Comparison of ENCODE assay signal across 10 cellular contexts in genomic region chr10:16787361-16787791, GRCh38. TPM values are rescaled to one million over a fixed set of nuclear protein-coding genes. Genes with fewer than 3 reads are reported as not detected.
DNase-seq lines count a peak whose midpoint lies in the region; ATAC-seq, FAIRE-seq and TF ChIP-seq lines count a peak whose summit lies in the region.
"Had no signal": no experiment of that assay in that cellular context is flagged by ENCODE, and none has a peak within 500 bp of the region (broad histone marks: within the 10 kb centered on the region; RNA-seq: fewer than 3 reads in every experiment).

No MANE protein-coding gene starts in this region.

- TF ChIP-seq POLR2A in GM12892 (IDR thresholded peaks at IDR 0.05; ENCODE audit: low read depth, low read length) (no peak), lower leg skin (IDR thresholded peaks at IDR 0.05) (no peak), vagina (IDR thresholded peaks at IDR 0.05) (no peak)

- H3K36me3 ChIP-seq in vagina, result no peaks in the 10 kb centered on the region

- no peaks in the 10 kb centered on the region for H3K27me3 ChIP-seq in vagina

- WGBS in lower leg skin, 2 donors, result 91 to 95% methylated on average over 12 of the region's 12 CpGs

- intact Hi-C loops in lower leg skin (cut with DNase I; ENCODE audit: low total_unique reads) (no loop called here), vagina (cut with DNase I) (no loop called here)

- TF ChIP-seq CTCF in lower leg skin (IDR thresholded peaks at IDR 0.05) (no peak), vagina (IDR thresholded peaks at IDR 0.05) (no peak)

- H3K4me1 ChIP-seq in vagina, result no peaks in the 10 kb centered on the region

- peak; percentile 59 for ATAC-seq in HG03103 (IDR thresholded peaks at IDR 0.05; ENCODE audit: low read depth, unreplicated experiment)
- ATAC-seq: HCT116 had no signal

- no peak overlapping the region for H3K4me3 ChIP-seq in lower leg skin (ENCODE audit: low read depth, poor library complexity, severe bottlenecking)
- H3K4me3 ChIP-seq in vagina, result no peak overlapping the region

- FAIRE-seq in GM12892 (lab: Jason Lieb, UNC), result peak; percentile 53

- no peaks in the 10 kb centered on the region for H3K9me3 ChIP-seq in vagina

- no peak overlapping the region for H3K27ac ChIP-seq in vagina

- DNase-seq in GM12892 (ENCODE audit: insufficient read length) (no peak), dedifferentiated amniotic fluid mesenchymal stem cell (ENCODE audit: extremely low spot score) (no peak), lower leg skin (ENCODE audit: low spot score in 2 of 2) (no peak), vagina (ENCODE audit: extremely low spot score in 2 of 2) (no peak), HK-2 (ENCODE audit: unreplicated experiment) (no peak)
- peak; percentile 60 for DNase-seq in activated CD8-positive, alpha-beta memory T cell treated with anti-CD3 and anti-CD28 coated beads, Interleukin-2, amount 50 U/mL, for 4 hours
- DNase-seq in stimulated activated CD4-positive, alpha-beta T cell treated with anti-CD3 and anti-CD28 coated beads, Interleukin-12 subunit alpha, Interleukin-12 subunit beta, amount 100 ng/mL, for 24 hours (ENCODE audit: low read depth in 2 of 2), result peak; percentile 30 to 48
- DNase-seq: NCI-H226 had no signal

RNA-seq across cellular contexts. Expression of gene RSU1, which starts 29.8 kb away (rescaled TPM):
- 47.0 TPM for polyA plus RNA-seq in GM12892 (2012; ENCODE audit: missing spikeins)
- 10 to 100 TPM; 28.7 to 50.9 (median 43.0) TPM for total RNA-seq in lower leg skin
- 50.3 TPM for total RNA-seq in vagina

Comparison
In these comparisons a context has a peak if more than half of its experiments do, and no peak if none do; other contexts are left out.
1. DNase-seq: peak in activated CD8-positive, alpha-beta memory T cell treated with anti-CD3 and anti-CD28 coated beads, Interleukin-2, amount 50 U/mL, for 4 hours (single experiment) and stimulated activated CD4-positive, alpha-beta T cell treated with anti-CD3 and anti-CD28 coated beads, Interleukin-12 subunit alpha, Interleukin-12 subunit beta, amount 100 ng/mL, for 24 hours (2 of 2); none in GM12892 (single experiment), dedifferentiated amniotic fluid mesenchymal stem cell (single experiment), lower leg skin (0 of 2), vagina (0 of 2) and HK-2 (single experiment).